ENCODE assay signal across 31 cellular contexts in genomic region chr2:154886316-154886715, GRCh38.
"Had no signal": no experiment of that assay in that cellular context is flagged by ENCODE, and none has a peak within 500 bp of the region (broad histone marks: within the 10 kb centered on the region; RNA-seq: fewer than 3 reads in every experiment).

No MANE protein-coding gene starts in this region.

- H3K36me3 ChIP-seq: brain microvascular endothelial cell, esophagus muscularis mucosa, gastrocnemius medialis had no signal

- ATAC-seq: activated CD4-positive, alpha-beta T cell treated with anti-CD3 and anti-CD28 coated beads for 36 hours; activated CD8-positive, alpha-beta memory T cell treated with anti-CD3 and anti-CD28 coated beads, Interleukin-2, amount 10 ng/mL, durations not matched to agents 7 days and 5 days; activated CD8-positive, alpha-beta T cell treated with anti-CD3 and anti-CD28 coated beads, Interleukin-2, amount 10 ng/mL, durations not matched to agents 7 days and 5 days; activated naive CD4-positive, alpha-beta T cell treated with anti-CD3 and anti-CD28 coated beads, Interleukin-2, amount 50 U/mL, for 72 hours; activated T-cell treated with anti-CD3 and anti-CD28 coated beads, Interleukin-2, amount 50 U/mL, for 72 hours; effector memory CD8-positive, alpha-beta T cell; foreskin keratinocyte; gastrocnemius medialis had no signal

- DNase-seq: activated CD4-positive, alpha-beta memory T cell treated with anti-CD3 and anti-CD28 coated beads for 36 hours; activated CD4-positive, alpha-beta T cell treated with anti-CD3 and anti-CD28 coated beads for 36 hours; activated CD4-positive, alpha-beta T cell treated with anti-CD3 and anti-CD28 coated beads, Interleukin-2, amount 10 ng/mL, durations not matched to agents 24 days and 14 days; activated CD4-positive, CD25-positive, alpha-beta regulatory T cell; activated CD4-positive, CD25-positive, alpha-beta regulatory T cell treated with anti-CD3 and anti-CD28 coated beads, Interleukin-2, amount 50 U/mL, for 72 hours; activated CD8-positive, alpha-beta memory T cell treated with anti-CD3 and anti-CD28 coated beads, Interleukin-2, amount 10 ng/mL, durations not matched to agents 7 days and 5 days; activated CD8-positive, alpha-beta memory T cell treated with anti-CD3 and anti-CD28 coated beads, Interleukin-2, amount 50 U/mL, for 48 hours; activated CD8-positive, alpha-beta T cell treated with anti-CD3 and anti-CD28 coated beads, Interleukin-2, amount 10 ng/mL, durations not matched to agents 7 days and 5 days; activated gamma-delta T cell; activated naive CD4-positive, alpha-beta T cell; activated naive CD4-positive, alpha-beta T cell treated with anti-CD3 and anti-CD28 coated beads, Interleukin-2, amount 10 ng/mL, durations not matched to agents 7 days and 5 days; activated naive CD8-positive, alpha-beta T cell treated with anti-CD3 and anti-CD28 coated beads, Interleukin-2, amount 10 ng/mL, durations not matched to agents 7 days and 5 days; activated T-cell treated with anti-CD3 and anti-CD28 coated beads for 4 hours; activated T-cell treated with anti-CD3 and anti-CD28 coated beads, Interleukin-2, amount 50 U/mL, for 24 hours; activated T-cell treated with anti-CD3 and anti-CD28 coated beads, Interleukin-2, amount 50 U/mL, for 72 hours; brain microvascular endothelial cell; caudate nucleus; cortex of kidney; dermis blood vessel endothelial cell; effector CD4-positive, alpha-beta T cell; effector memory CD8-positive, alpha-beta T cell; erythroblast; foreskin keratinocyte; gastrocnemius medialis; glutamatergic neuron; T-helper 2 cell had no signal

- H3K4me1 ChIP-seq: esophagus muscularis mucosa, foreskin keratinocyte, gastrocnemius medialis had no signal

- H3K27ac ChIP-seq: brain microvascular endothelial cell, esophagus muscularis mucosa, foreskin keratinocyte, gastrocnemius medialis had no signal

- H3K27me3 ChIP-seq: brain microvascular endothelial cell, esophagus muscularis mucosa, foreskin keratinocyte, gastrocnemius medialis had no signal

- FAIRE-seq: astrocyte, bronchial epithelial cell, colon had no signal

- H3K4me3 ChIP-seq: esophagus muscularis mucosa, gastrocnemius medialis had no signal

- H3K9me3 ChIP-seq: gastrocnemius medialis had no signal
